Comparison of ENCODE assay signal across 12 cellular contexts in the genomic region with DNA sequence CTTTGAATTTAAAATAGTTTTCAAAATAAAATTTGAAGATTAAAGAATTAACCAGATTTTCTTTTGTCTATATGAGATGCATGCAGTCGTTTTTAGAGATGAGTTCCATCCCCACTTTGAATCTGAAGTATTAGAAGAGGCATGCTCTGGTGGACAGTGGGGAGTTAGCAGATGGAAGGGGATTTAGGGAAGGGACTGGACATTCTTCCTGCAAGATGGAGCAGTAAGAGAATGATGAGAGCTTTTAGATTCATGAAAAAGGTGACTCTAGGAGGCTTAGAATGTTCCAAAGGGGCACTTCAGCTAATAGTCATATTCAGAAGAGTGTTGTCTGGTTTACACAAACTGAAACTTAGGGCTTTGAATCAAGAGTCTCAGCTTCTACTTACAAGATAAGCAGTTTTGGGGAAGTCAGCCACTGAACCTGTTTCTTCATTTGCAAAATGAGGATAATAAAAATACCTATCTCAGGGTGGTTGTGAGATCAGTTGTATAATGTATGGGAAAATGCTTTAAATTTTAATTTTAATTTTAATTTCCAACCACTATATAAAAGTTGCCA. TPM values are rescaled to one million over a fixed set of nuclear protein-coding genes. Genes with fewer than 3 reads are reported as not detected.
DNase-seq lines count a peak whose midpoint lies in the region; ATAC-seq and TF ChIP-seq lines count a peak whose summit lies in the region.
"Had no signal": no experiment of that assay in that cellular context is flagged by ENCODE, and none has a peak within 500 bp of the region (broad histone marks: within the 10 kb centered on the region; RNA-seq: fewer than 3 reads in every experiment).

No MANE protein-coding gene starts in this region.

- no peaks in the 10 kb centered on the region for H3K27me3 Mint-ChIP-seq in activated T-helper 2 cell treated with anti-CD3 and anti-CD28 coated beads, Interferon-gamma antibody, Interleukin-2, Interleukin-4, amounts not matched to agents 10 μg/mL and 5 μg/mL and 100 μg/mL, durations not matched to agents 14 hours and 24 hours and 36 hours (ENCODE audit: low read depth)

- H3K4me1 ChIP-seq in KMS-11 (ENCODE audit: low read depth, poor library complexity, severe bottlenecking), result peaks cover 67% of the 10 kb centered on the region
- peaks cover 62% of the 10 kb centered on the region for H3K4me1 ChIP-seq in psoas muscle
- H3K4me1 ChIP-seq in ascending aorta, result peaks cover 3 to 37% of the 10 kb centered on the region in 2 donors

- peak overlapping the region; percentile 56 for H3K4me3 Mint-ChIP-seq in activated T-helper 2 cell treated with anti-CD3 and anti-CD28 coated beads, Interferon-gamma antibody, Interleukin-2, Interleukin-4, amounts not matched to agents 10 μg/mL and 5 μg/mL and 100 μg/mL, durations not matched to agents 14 hours and 24 hours and 36 hours (ENCODE audit: low read depth)

- DNase-seq in SIG-M5 treated with dmso at 0.1 percent for 504 hours (lab: John Stamatoyannopoulos, UW; ENCODE audit: unreplicated experiment), result peak; percentile 12
- DNase-seq in SIG-M5 (lab: John Stamatoyannopoulos, UW), result no peak
- DNase-seq in activated T-helper 2 cell treated with anti-CD3 and anti-CD28 coated beads, Interferon-gamma antibody, Interleukin-2, Interleukin-4, amounts not matched to agents 10 μg/mL and 5 μg/mL and 100 μg/mL, durations not matched to agents 14 hours and 24 hours and 36 hours (ENCODE audit: low spot score), result no peak
- no peak for DNase-seq in psoas muscle
- DNase-seq in NCI-H2107 treated with DMSO at 0.1 percent for 48 hours (lab: John Stamatoyannopoulos, UW; ENCODE audit: unreplicated experiment), result no peak
- no peak for DNase-seq in ascending aorta (ENCODE audit: low spot score in 2 of 2)
- no peak for DNase-seq in Right ventricle myocardium inferior (ENCODE audit: missing footprints)
- DNase-seq: KG1; left ventricle myocardium superior; stimulated activated CD4-positive, alpha-beta T cell treated with anti-CD3 and anti-CD28 coated beads, Interleukin-12 subunit alpha, Interleukin-12 subunit beta, amount 100 ng/mL, for 4 hours had no signal

- H3K4me2 ChIP-seq in KMS-11, result peak overlapping the region; percentile 71

- no peaks in the 10 kb centered on the region for H4K20me1 ChIP-seq in KMS-11 (ENCODE audit: insufficient read depth)

- peaks cover 81% of the 10 kb centered on the region for H3K79me2 ChIP-seq in KMS-11 (ENCODE audit: insufficient read depth, low read depth)

- H3K9ac ChIP-seq in KMS-11, result peak overlapping the region; percentile 24; the same call in 1 of the 2 replicates

- H3K4me1 Mint-ChIP-seq in activated T-helper 2 cell treated with anti-CD3 and anti-CD28 coated beads, Interferon-gamma antibody, Interleukin-2, Interleukin-4, amounts not matched to agents 10 μg/mL and 5 μg/mL and 100 μg/mL, durations not matched to agents 14 hours and 24 hours and 36 hours (ENCODE audit: low read depth), result peaks cover 54% of the 10 kb centered on the region

- H3K27me3 ChIP-seq in KMS-11 (ENCODE audit: insufficient read depth, low read depth) (no peaks in the 10 kb centered on the region), psoas muscle (ENCODE audit: insufficient read depth in 3 of 3, low read length in 2 of 3) (no peaks in the 10 kb centered on the region), ascending aorta (no peaks in the 10 kb centered on the region)
- H3K27me3 ChIP-seq: suprapubic skin had no signal

- H3K27ac ChIP-seq in KMS-11, result peak overlapping the region; percentile 98
- peak overlapping the region; percentile 99 for H3K27ac ChIP-seq in psoas muscle
- H3K27ac ChIP-seq in ascending aorta, result no peak overlapping the region
- H3K27ac ChIP-seq: suprapubic skin had no signal

- H3K9me3 ChIP-seq in psoas muscle (no peaks in the 10 kb centered on the region), ascending aorta (no peaks in the 10 kb centered on the region)
- H3K9me3 ChIP-seq: suprapubic skin had no signal

- WGBS in psoas muscle, 3 donors, result 30 to 38% (median 32%) methylated on average over 1 of the region's 1 CpG

- peaks cover 40% of the 10 kb centered on the region for H3K36me3 Mint-ChIP-seq in activated T-helper 2 cell treated with anti-CD3 and anti-CD28 coated beads, Interferon-gamma antibody, Interleukin-2, Interleukin-4, amounts not matched to agents 10 μg/mL and 5 μg/mL and 100 μg/mL, durations not matched to agents 14 hours and 24 hours and 36 hours (ENCODE audit: low read depth)

- intact Hi-C loops in activated T-helper 2 cell treated with anti-CD3 and anti-CD28 coated beads, Interferon-gamma antibody, Interleukin-2, Interleukin-4, amounts not matched to agents 10 μg/mL and 5 μg/mL and 100 μg/mL, durations not matched to agents 14 hours and 24 hours and 36 hours (cut with micrococcal nuclease), result loop anchor here (5.0 to 10.0 kb wide), 4 partner anchors 127 to 1033 kb away; a partner anchor contains a TSS
- intact Hi-C loops in psoas muscle (cut with DNase I), result loop anchor here in 1 of 2 donors (10.0 kb wide), 1 partner anchor 163 kb away; no protein-coding TSS in a partner anchor
- intact Hi-C loops in ascending aorta (cut with DNase I), result loop anchor here (10.0 kb wide), 1 partner anchor 863 kb away; a partner anchor contains a TSS
- intact Hi-C loops in Right ventricle myocardium inferior (cut with DNase I), result loop anchor here (10.0 kb wide), 1 partner anchor 163 kb away; no protein-coding TSS in a partner anchor

- no peak for ATAC-seq in psoas muscle
- no peak for ATAC-seq in Right ventricle myocardium inferior
- ATAC-seq: left ventricle myocardium superior had no signal

- no peak overlapping the region for H2AFZ ChIP-seq in KMS-11 (ENCODE audit: low read depth)

- H3K4me3 ChIP-seq in KMS-11 (IDR thresholded peaks at IDR 0.05; ENCODE audit: insufficient read depth, low read depth, low read length), result no peak overlapping the region
- H3K4me3 ChIP-seq in psoas muscle, result no peak overlapping the region
- no peak overlapping the region for H3K4me3 ChIP-seq in ascending aorta
- H3K4me3 ChIP-seq: suprapubic skin had no signal

- TF ChIP-seq CTCF in KMS-11 (conservative IDR thresholded peaks at IDR 0.05; ENCODE audit: low read depth, low read length) (no peak), psoas muscle (IDR thresholded peaks at IDR 0.05) (no peak), ascending aorta (IDR thresholded peaks at IDR 0.05) (no peak)

- no peaks in the 10 kb centered on the region for H3K9me3 Mint-ChIP-seq in activated T-helper 2 cell treated with anti-CD3 and anti-CD28 coated beads, Interferon-gamma antibody, Interleukin-2, Interleukin-4, amounts not matched to agents 10 μg/mL and 5 μg/mL and 100 μg/mL, durations not matched to agents 14 hours and 24 hours and 36 hours

- H3K27ac Mint-ChIP-seq in activated T-helper 2 cell treated with anti-CD3 and anti-CD28 coated beads, Interferon-gamma antibody, Interleukin-2, Interleukin-4, amounts not matched to agents 10 μg/mL and 5 μg/mL and 100 μg/mL, durations not matched to agents 14 hours and 24 hours and 36 hours, result peak overlapping the region; percentile 97

- no peaks in the 10 kb centered on the region for H3K36me3 ChIP-seq in KMS-11 (ENCODE audit: insufficient read depth)
- H3K36me3 ChIP-seq in psoas muscle (ENCODE audit: insufficient read depth in 1 of 2, low read depth in 1 of 2), result no peaks in the 10 kb centered on the region
- no peaks in the 10 kb centered on the region for H3K36me3 ChIP-seq in ascending aorta
- H3K36me3 ChIP-seq: suprapubic skin had no signal

RNA-seq across cellular contexts. Expression of a gene that starts 3.7 kb away (rescaled TPM):
- 51.1 and 52.8 TPM in 2 replicates for total RNA-seq in activated T-helper 2 cell treated with anti-CD3 and anti-CD28 coated beads, Interferon-gamma antibody, Interleukin-2, Interleukin-4, amounts not matched to agents 10 μg/mL and 5 μg/mL and 100 μg/mL, durations not matched to agents 14 hours and 24 hours and 36 hours
- total RNA-seq in psoas muscle, result 10 to 100 TPM; 18.6 to 26.3 (median 22.7) TPM
- 10 to 100 TPM; 11.0 to 39.2 (median 13.8) TPM for polyA plus RNA-seq in psoas muscle
- 57.0 TPM for total RNA-seq in ascending aorta
- total RNA-seq in Right ventricle myocardium inferior, result 22.3 TPM

RNA-seq across cellular contexts. Expression of a gene that starts 4.7 kb away (rescaled TPM):
- 24.7 and 24.9 TPM in 2 replicates for total RNA-seq in activated T-helper 2 cell treated with anti-CD3 and anti-CD28 coated beads, Interferon-gamma antibody, Interleukin-2, Interleukin-4, amounts not matched to agents 10 μg/mL and 5 μg/mL and 100 μg/mL, durations not matched to agents 14 hours and 24 hours and 36 hours
- total RNA-seq in psoas muscle, result 10 to 100 TPM; 10.2 to 12.7 (median 11.8) TPM
- polyA plus RNA-seq in psoas muscle, result 10 to 100 TPM in 1 of 3 donors, 1 to 10 TPM in 2; 2.7 to 11.2 (median 3.2) TPM
- total RNA-seq in ascending aorta, result 2.9 TPM
- 17.6 TPM for total RNA-seq in Right ventricle myocardium inferior

RNA-seq across cellular contexts. Expression of a gene that starts 32.2 kb away (rescaled TPM):
- 6.6 and 7.1 TPM in 2 replicates for total RNA-seq in activated T-helper 2 cell treated with anti-CD3 and anti-CD28 coated beads, Interferon-gamma antibody, Interleukin-2, Interleukin-4, amounts not matched to agents 10 μg/mL and 5 μg/mL and 100 μg/mL, durations not matched to agents 14 hours and 24 hours and 36 hours
- total RNA-seq in psoas muscle, result 10 to 100 TPM; 25.0 to 65.6 (median 54.1) TPM
- 100 to 1,000 TPM in 1 of 3 donors, 10 to 100 TPM in 1, 1 to 10 TPM in 1; 4.1 to 180 (median 33.8) TPM for polyA plus RNA-seq in psoas muscle
- total RNA-seq in ascending aorta, result 22.9 TPM
- total RNA-seq in Right ventricle myocardium inferior, result 15.2 TPM

RNA-seq across cellular contexts. Expression of a gene that starts 41.5 kb away (rescaled TPM):
- total RNA-seq in activated T-helper 2 cell treated with anti-CD3 and anti-CD28 coated beads, Interferon-gamma antibody, Interleukin-2, Interleukin-4, amounts not matched to agents 10 μg/mL and 5 μg/mL and 100 μg/mL, durations not matched to agents 14 hours and 24 hours and 36 hours, result not detected in 2 replicates
- total RNA-seq in psoas muscle (under 1 TPM in 3 of 4 donors, not detected in 1; 0.30 to 0.71 (median 0.46) TPM), ascending aorta (not detected), Right ventricle myocardium inferior (not detected)
- under 1 TPM in 2 of 3 donors, not detected in 1; 0.16 to 0.86 TPM for polyA plus RNA-seq in psoas muscle
- total RNA-seq: left ventricle myocardium superior had no signal

RNA-seq across cellular contexts. Expression of a gene that starts 43.0 kb away (rescaled TPM):
- total RNA-seq in activated T-helper 2 cell treated with anti-CD3 and anti-CD28 coated beads, Interferon-gamma antibody, Interleukin-2, Interleukin-4, amounts not matched to agents 10 μg/mL and 5 μg/mL and 100 μg/mL, durations not matched to agents 14 hours and 24 hours and 36 hours, result 2.3 and 2.5 TPM in 2 replicates
- total RNA-seq in psoas muscle (under 1 TPM; 0.06 to 0.18 (median 0.14) TPM), ascending aorta (0.11 TPM), Right ventricle myocardium inferior (0.16 TPM)
- polyA plus RNA-seq in psoas muscle, result under 1 TPM; 0.01 to 0.08 (median 0.04) TPM

Comparison
In these comparisons a context has a peak if more than half of its experiments do, and no peak if none do; other contexts are left out.
1. H3K27ac ChIP-seq: peak in KMS-11 (single experiment) and psoas muscle (single experiment); none in ascending aorta (0 of 2).